Comparison of ENCODE assay signal across 8 cellular contexts in the genomic region with DNA sequence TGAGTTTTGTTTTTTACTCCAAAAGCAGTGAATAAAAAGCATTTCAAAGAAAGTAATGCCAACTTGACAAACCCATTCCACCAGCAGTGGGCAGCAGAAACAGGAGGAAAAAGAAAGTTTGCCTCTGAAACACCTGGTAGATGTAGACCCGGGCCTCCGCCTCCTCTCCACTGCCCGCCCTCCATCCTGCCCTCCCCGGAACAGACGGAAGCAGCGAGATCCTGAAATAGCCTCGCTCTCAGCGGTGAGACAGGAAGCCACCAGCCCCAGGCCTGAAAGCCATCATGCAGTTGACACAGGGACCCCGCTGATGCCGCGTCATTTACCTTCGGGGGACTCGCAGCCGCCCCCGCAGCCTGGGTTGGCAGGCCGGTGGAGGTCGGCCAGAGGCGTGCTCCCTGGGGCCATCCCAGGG.
DNase-seq lines count a peak whose midpoint lies in the region; ATAC-seq, FAIRE-seq and TF ChIP-seq lines count a peak whose summit lies in the region.

No MANE protein-coding gene starts in this region.

- intact Hi-C loops in activated CD8-positive, alpha-beta T cell treated with anti-CD3 and anti-CD28 coated beads for 36 hours (cut with micrococcal nuclease): no loop called here
- intact Hi-C loops in Right ventricle myocardium superior (cut with DNase I): no loop called here

- no peaks in the 10 kb centered on the region for H3K27me3 ChIP-seq in osteoblast (ENCODE audit: insufficient read depth, low read length)

- POLR2A ChIA-PET in activated CD8-positive, alpha-beta T cell treated with anti-CD3 and anti-CD28 coated beads for 36 hours (lab: Charles Lee): no interaction called here

- ATAC-seq in GM21360 (IDR thresholded peaks at IDR 0.05; ENCODE audit: unreplicated experiment): peak; percentile 89
- ATAC-seq in HG03575 (IDR thresholded peaks at IDR 0.05; ENCODE audit: extremely low read depth, insufficient number of reproducible peaks, low FRiP score, unreplicated experiment): peak; percentile 93
- peak; percentile 99 for ATAC-seq in activated CD8-positive, alpha-beta T cell treated with anti-CD3 and anti-CD28 coated beads for 36 hours
- peak; percentile 49 for ATAC-seq in Right ventricle myocardium superior (ENCODE audit: poor library complexity)

- H3K36me3 ChIP-seq in osteoblast (ENCODE audit: insufficient read depth, low read length): no peaks in the 10 kb centered on the region

- no peaks in the 10 kb centered on the region for H4K20me1 ChIP-seq in osteoblast (ENCODE audit: insufficient read depth, low read length)

- no peak overlapping the region for H3K4me2 ChIP-seq in osteoblast (ENCODE audit: insufficient read depth, low read length)

- H3K9me3 ChIP-seq in osteoblast (ENCODE audit: low read depth, low read length): no peaks in the 10 kb centered on the region

- H3K9me3 Mint-ChIP-seq in activated CD8-positive, alpha-beta T cell treated with anti-CD3 and anti-CD28 coated beads for 36 hours: no peaks in the 10 kb centered on the region

- no peaks in the 10 kb centered on the region for H3K79me2 ChIP-seq in osteoblast (ENCODE audit: insufficient read depth, low read length)

- no peaks in the 10 kb centered on the region for H3K36me3 Mint-ChIP-seq in activated CD8-positive, alpha-beta T cell treated with anti-CD3 and anti-CD28 coated beads for 36 hours (ENCODE audit: low read depth)

- H3K4me3 Mint-ChIP-seq in activated CD8-positive, alpha-beta T cell treated with anti-CD3 and anti-CD28 coated beads for 36 hours: peak overlapping the region; percentile 16

- peak overlapping the region; percentile 23 for H3K27ac Mint-ChIP-seq in activated CD8-positive, alpha-beta T cell treated with anti-CD3 and anti-CD28 coated beads for 36 hours

- DNase-seq in GDM1 (lab: John Stamatoyannopoulos, UW): peak; percentile 60
- peak; percentile 87 for DNase-seq in activated CD8-positive, alpha-beta T cell treated with anti-CD3 and anti-CD28 coated beads for 36 hours
- peak; percentile 62 for DNase-seq in Right ventricle myocardium superior
- peak; percentile 55 for DNase-seq in stimulated activated CD4-positive, alpha-beta T cell treated with anti-CD3 and anti-CD28 coated beads, Interleukin-1b, Interleukin-23, amount 100 ng/mL, for 48 hours
- DNase-seq in osteoblast (ENCODE audit: insufficient read length, low spot score, missing footprints): no peak
- DNase-seq in frontal cortex (ENCODE audit: low spot score in 2 of 2): no peak

- peak; percentile 49 for TF ChIP-seq CTCF in activated CD8-positive, alpha-beta T cell treated with anti-CD3 and anti-CD28 coated beads for 36 hours (IDR thresholded peaks at IDR 0.05)
- no peak for TF ChIP-seq CTCF in osteoblast (IDR thresholded peaks at IDR 0.05; ENCODE audit: extremely low read depth, low read depth, low read length)

- H3K4me3 ChIP-seq in osteoblast (ENCODE audit: insufficient read depth, low read length): no peak overlapping the region

- H3K4me1 Mint-ChIP-seq in activated CD8-positive, alpha-beta T cell treated with anti-CD3 and anti-CD28 coated beads for 36 hours (ENCODE audit: low read depth): peaks cover 23% of the 10 kb centered on the region

- no peak overlapping the region for H3K27ac ChIP-seq in osteoblast (ENCODE audit: low read depth, low read length)

- no peak for FAIRE-seq in frontal cortex (lab: Jason Lieb, UNC)

- CTCF ChIA-PET in activated CD8-positive, alpha-beta T cell treated with anti-CD3 and anti-CD28 coated beads for 36 hours (lab: Charles Lee): interaction anchor here (1.9 to 2.0 kb wide), 2 partner anchors 22 to 151 kb away, joined by 7 to 10 read pairs; no protein-coding TSS in a partner anchor

- H3K4me1 ChIP-seq in osteoblast (ENCODE audit: insufficient read depth, low read length): no peaks in the 10 kb centered on the region

- H2AFZ ChIP-seq in osteoblast (ENCODE audit: low read length): no peak overlapping the region

- H3K27me3 Mint-ChIP-seq in activated CD8-positive, alpha-beta T cell treated with anti-CD3 and anti-CD28 coated beads for 36 hours: no peaks in the 10 kb centered on the region

Comparison
In these comparisons a context has a peak if more than half of its experiments do, and no peak if none do; other contexts are left out.
1. DNase-seq: peak in GDM1 (single experiment), activated CD8-positive, alpha-beta T cell treated with anti-CD3 and anti-CD28 coated beads for 36 hours (single experiment), Right ventricle myocardium superior (single experiment) and stimulated activated CD4-positive, alpha-beta T cell treated with anti-CD3 and anti-CD28 coated beads, Interleukin-1b, Interleukin-23, amount 100 ng/mL, for 48 hours (single experiment); none in osteoblast (single experiment) and frontal cortex (0 of 2).
2. ATAC-seq: peak in every context shown above with its lines; median percentile 99 in activated CD8-positive, alpha-beta T cell treated with anti-CD3 and anti-CD28 coated beads for 36 hours; 93 in HG03575; 89 in GM21360; 49 in Right ventricle myocardium superior.